11 cellular contexts compared by ENCODE assay signal in genomic region chr6:113361014-113361645, GRCh38.
DNase-seq lines count a peak whose midpoint lies in the region; ATAC-seq and TF ChIP-seq lines count a peak whose summit lies in the region.
"Had no signal": no experiment of that assay in that cellular context is flagged by ENCODE, and none has a peak within 500 bp of the region (broad histone marks: within the 10 kb centered on the region; RNA-seq: fewer than 3 reads in every experiment).

No MANE protein-coding gene starts in this region.

- H3K27me3 Mint-ChIP-seq in osteocyte (ENCODE audit: unreplicated experiment), result no peaks in the 10 kb centered on the region
- peaks cover 2% of the 10 kb centered on the region for H3K27me3 Mint-ChIP-seq in activated naive CD8-positive, alpha-beta T cell treated with anti-CD3 and anti-CD28 coated beads, Interleukin-2, amount 50 U/mL, for 24 hours
- H3K27me3 Mint-ChIP-seq: activated CD4-positive, alpha-beta T cell treated with anti-CD3 and anti-CD28 coated beads for 36 hours had no signal

- DNase-seq in NCI-H2029 treated with DMSO at 0.1 percent for 48 hours (lab: John Stamatoyannopoulos, UW), result peak; percentile 82
- DNase-seq in dermis blood vessel endothelial cell, result peak; percentile 39
- DNase-seq in osteocyte (ENCODE audit: extremely low spot score, unreplicated experiment), result no peak
- DNase-seq in hypothalamus (lab: John Stamatoyannopoulos, UW), result no peak
- DNase-seq in activated CD4-positive, alpha-beta T cell treated with anti-CD3 and anti-CD28 coated beads, Interleukin-2, amount 50 U/mL, for 4 hours, result no peak
- DNase-seq in globus pallidus (ENCODE audit: low spot score), result no peak
- DNase-seq in activated naive CD8-positive, alpha-beta T cell treated with anti-CD3 and anti-CD28 coated beads, Interleukin-2, amount 50 U/mL, for 24 hours, result no peak
- DNase-seq: activated CD4-positive, alpha-beta T cell treated with anti-CD3 and anti-CD28 coated beads for 36 hours; stimulated activated naive CD8-positive, alpha-beta T cell treated with anti-CD3 and anti-CD28 coated beads, Interleukin-15, Interleukin-2, amounts not matched to agents 100 U/mL and 50 U/mL, for 24 hours had no signal

- peaks cover 10% of the 10 kb centered on the region for H3K9me3 Mint-ChIP-seq in osteocyte (ENCODE audit: unreplicated experiment)
- no peaks in the 10 kb centered on the region for H3K9me3 Mint-ChIP-seq in activated naive CD8-positive, alpha-beta T cell treated with anti-CD3 and anti-CD28 coated beads, Interleukin-2, amount 50 U/mL, for 24 hours

- peaks cover 7% of the 10 kb centered on the region for H3K36me3 Mint-ChIP-seq in osteocyte (ENCODE audit: unreplicated experiment)
- H3K36me3 Mint-ChIP-seq in activated naive CD8-positive, alpha-beta T cell treated with anti-CD3 and anti-CD28 coated beads, Interleukin-2, amount 50 U/mL, for 24 hours (ENCODE audit: low read depth), result no peaks in the 10 kb centered on the region
- H3K36me3 Mint-ChIP-seq: activated naive CD8-positive, alpha-beta T cell had no signal

- ATAC-seq in GM18870 (IDR thresholded peaks at IDR 0.05; ENCODE audit: unreplicated experiment), result peak; percentile 52
- ATAC-seq in activated naive CD8-positive, alpha-beta T cell treated with anti-CD3 and anti-CD28 coated beads, Interleukin-2, amount 50 U/mL, for 24 hours, result no peak
- ATAC-seq: activated CD4-positive, alpha-beta T cell treated with anti-CD3 and anti-CD28 coated beads for 36 hours; stimulated activated naive CD8-positive, alpha-beta T cell treated with anti-CD3 and anti-CD28 coated beads, Interleukin-15, Interleukin-2, amounts not matched to agents 100 U/mL and 50 U/mL, for 24 hours had no signal

- no peak for TF ChIP-seq CTCF in osteocyte (IDR thresholded peaks at IDR 0.05)

- peak overlapping the region; percentile 82 for H3K27ac Mint-ChIP-seq in osteocyte (ENCODE audit: unreplicated experiment)
- no peak overlapping the region for H3K27ac Mint-ChIP-seq in activated naive CD8-positive, alpha-beta T cell treated with anti-CD3 and anti-CD28 coated beads, Interleukin-2, amount 50 U/mL, for 24 hours
- H3K27ac Mint-ChIP-seq: activated CD4-positive, alpha-beta T cell treated with anti-CD3 and anti-CD28 coated beads for 36 hours; activated naive CD8-positive, alpha-beta T cell had no signal

- H3K4me1 Mint-ChIP-seq in osteocyte (ENCODE audit: unreplicated experiment), result peaks cover 56% of the 10 kb centered on the region
- peaks cover 5% of the 10 kb centered on the region for H3K4me1 Mint-ChIP-seq in activated naive CD8-positive, alpha-beta T cell treated with anti-CD3 and anti-CD28 coated beads, Interleukin-2, amount 50 U/mL, for 24 hours

- no peak overlapping the region for H3K4me3 Mint-ChIP-seq in osteocyte (ENCODE audit: unreplicated experiment)
- no peak overlapping the region for H3K4me3 Mint-ChIP-seq in activated naive CD8-positive, alpha-beta T cell treated with anti-CD3 and anti-CD28 coated beads, Interleukin-2, amount 50 U/mL, for 24 hours
- H3K4me3 Mint-ChIP-seq: activated CD4-positive, alpha-beta T cell treated with anti-CD3 and anti-CD28 coated beads for 36 hours; activated naive CD8-positive, alpha-beta T cell had no signal

Comparison
In these comparisons a context has a peak if more than half of its experiments do, and no peak if none do; other contexts are left out.
1. DNase-seq: peak in NCI-H2029 treated with DMSO at 0.1 percent for 48 hours (single experiment) and dermis blood vessel endothelial cell (single experiment); none in osteocyte (single experiment), hypothalamus (0 of 51), activated CD4-positive, alpha-beta T cell treated with anti-CD3 and anti-CD28 coated beads, Interleukin-2, amount 50 U/mL, for 4 hours (0 of 2), globus pallidus (single experiment) and activated naive CD8-positive, alpha-beta T cell treated with anti-CD3 and anti-CD28 coated beads, Interleukin-2, amount 50 U/mL, for 24 hours (single experiment).